In genomic region chr7:28315565-28316420, GRCh38 we compare ENCODE assay signal across 17 cellular contexts.
DNase-seq lines count a peak whose midpoint lies in the region; ATAC-seq, FAIRE-seq and TF ChIP-seq lines count a peak whose summit lies in the region.
"Had no signal": no experiment of that assay in that cellular context is flagged by ENCODE, and none has a peak within 500 bp of the region (broad histone marks: within the 10 kb centered on the region; RNA-seq: fewer than 3 reads in every experiment).

No MANE protein-coding gene starts in this region.

- FAIRE-seq in HepG2 (lab: Jason Lieb, UNC) (no peak), bronchial epithelial cell (lab: Jason Lieb, UNC) (peak; percentile 95)
- FAIRE-seq: GM12892 had no signal

- H3K18ac ChIP-seq in mesendoderm (ENCODE audit: low read length): no peak overlapping the region

- H3K79me2 ChIP-seq in HepG2 (ENCODE audit: insufficient read depth, low read length) (no peaks in the 10 kb centered on the region), mesendoderm (ENCODE audit: control insufficient read depth, insufficient read depth, low read length) (no peaks in the 10 kb centered on the region)

- CTCF ChIA-PET in HepG2 (lab: Yijun Ruan, JAX; ENCODE audit: low intra/inter-chr PET ratio, low total read pairs): no interaction called here

- WGBS in HepG2 (ENCODE audit: low lambda C conversion rate): 6% methylated on average over 16 of the region's 16 CpGs
- 42% methylated on average over 16 of the region's 16 CpGs for WGBS in right lobe of liver (ENCODE audit: insufficient coverage, low coverage, low lambda C conversion rate, missing lambda C conversion rate)
- no CpG with 5 or more reads among the region's 16 CpGs for WGBS in mesendoderm (ENCODE audit: extremely low coverage, insufficient coverage, low lambda C conversion rate)
- WGBS in aorta, 2 donors: 28 to 33% methylated on average over 16 of the region's 16 CpGs

- H3K4me2 ChIP-seq in HepG2 (ENCODE audit: low read depth, low read length) (no peak overlapping the region), mesendoderm (ENCODE audit: low read length) (no peak overlapping the region)

- POLR2A ChIA-PET in HepG2 (lab: Yijun Ruan, JAX): no interaction called here

- H3K27me3 ChIP-seq in HepG2 (ENCODE audit: control insufficient read depth in 1 of 2, insufficient read depth in 2 of 2, low read length in 2 of 2) (peaks cover 1 to 48% of the 10 kb centered on the region in 2 experiments; a peak in 3 of 5 replicates), right lobe of liver (no peaks in the 10 kb centered on the region), bronchial epithelial cell (ENCODE audit: control insufficient read depth, insufficient read depth, low read length) (peaks cover 6% of the 10 kb centered on the region), mesendoderm (ENCODE audit: insufficient read depth, low read length, poor library complexity) (no peaks in the 10 kb centered on the region), aorta (ENCODE audit: control insufficient read depth in 1 of 2, insufficient read depth in 2 of 2, low read length in 1 of 2) (no peaks in the 10 kb centered on the region)
- H3K27me3 ChIP-seq: ovary had no signal

- no peak overlapping the region for H3K56ac ChIP-seq in mesendoderm (ENCODE audit: low read length)

- no TSS peak for BruUV-seq in HepG2 (replicated peaks; lab: Mats Ljungman, UMichigan)

- no peak overlapping the region for H4K8ac ChIP-seq in mesendoderm (ENCODE audit: low read depth, low read length)

- H2AK5ac ChIP-seq in mesendoderm (ENCODE audit: low read length): no peak overlapping the region

- TF ChIP-seq CTCF in HepG2 (CRISPR knock-in tag; IDR thresholded peaks at IDR 0.05) (no peak), right lobe of liver (IDR thresholded peaks at IDR 0.05) (no peak), bronchial epithelial cell (IDR thresholded peaks at IDR 0.05; ENCODE audit: insufficient read depth, low read length, severe bottlenecking) (no peak)

- DNase-seq in HepG2 (ENCODE audit: low spot score) (no peak), right lobe of liver (no peak), bronchial epithelial cell (ENCODE audit: low read depth) (peak; percentile 55), mesendoderm (peak; percentile 68), aorta (no peak), NCI-H2196 treated with DMSO at 0.1 percent for 48 hours (lab: John Stamatoyannopoulos, UW; ENCODE audit: unreplicated experiment) (no peak)
- no peak for DNase-seq in activated naive CD4-positive, alpha-beta T cell (lab: John Stamatoyannopoulos, UW)
- DNase-seq: activated naive CD8-positive, alpha-beta T cell treated with anti-CD3 and anti-CD28 coated beads, Interleukin-2, amount 10 ng/mL, durations not matched to agents 7 days and 5 days; DMS53; heart right ventricle; lower lobe of right lung; NCI-H1417 treated with DMSO at 0.1 percent for 48 hours; ovary; Right ventricle myocardium superior; stimulated activated CD4-positive, alpha-beta T cell treated with anti-CD3 and anti-CD28 coated beads, Interleukin-1b, Interleukin-23, amount 100 ng/mL, for 48 hours had no signal

- no peaks in the 10 kb centered on the region for H3K79me1 ChIP-seq in mesendoderm (ENCODE audit: low read length)

- H2BK120ac ChIP-seq in mesendoderm (ENCODE audit: low read depth, low read length): no peak overlapping the region

- H3K9ac ChIP-seq in HepG2 (ENCODE audit: insufficient read depth, low read depth, low read length) (no peak overlapping the region), mesendoderm (ENCODE audit: low read length) (no peak overlapping the region)

- H3K36me3 ChIP-seq in HepG2 (replicated peaks in 1 of 2; ENCODE audit: control insufficient read depth in 1 of 2, insufficient read depth in 2 of 2, low read length in 2 of 2) (no peaks in the 10 kb centered on the region), right lobe of liver (no peaks in the 10 kb centered on the region), bronchial epithelial cell (ENCODE audit: control insufficient read depth, insufficient read depth, low read length) (no peaks in the 10 kb centered on the region), mesendoderm (ENCODE audit: control insufficient read depth, insufficient read depth, low read length) (no peaks in the 10 kb centered on the region), aorta (ENCODE audit: control insufficient read depth in 1 of 2, insufficient read depth in 2 of 2, low read length in 1 of 2) (no peaks in the 10 kb centered on the region)
- H3K36me3 ChIP-seq: heart right ventricle, lower lobe of right lung, ovary had no signal

- H3K4me1 ChIP-seq in HepG2 (ENCODE audit: insufficient read depth, low read length) (no peaks in the 10 kb centered on the region), right lobe of liver (no peaks in the 10 kb centered on the region), mesendoderm (ENCODE audit: control insufficient read depth, low read depth, low read length) (no peaks in the 10 kb centered on the region), aorta (ENCODE audit: control insufficient read depth in 1 of 2, insufficient read depth in 2 of 2, low read length in 2 of 2) (no peaks in the 10 kb centered on the region)
- H3K4me1 ChIP-seq: lower lobe of right lung had no signal

- in situ Hi-C loops in HepG2 (cut with HindIII; ENCODE audit: extremely low pct_ligation_motif_present, low pct_unique_long_range_greater_than_20kb): no loop called here

- no peaks in the 10 kb centered on the region for H3K9me3 ChIP-seq in HepG2 (ENCODE audit: low read length)
- no peaks in the 10 kb centered on the region for H3K9me3 ChIP-seq in right lobe of liver
- no peaks in the 10 kb centered on the region for H3K9me3 ChIP-seq in aorta (ENCODE audit: control insufficient read depth, low read length)
- H3K9me3 ChIP-seq: heart right ventricle, lower lobe of right lung, ovary had no signal

- no peak overlapping the region for H2AFZ ChIP-seq in HepG2 (ENCODE audit: low read length)

- no peak for TF ChIP-seq RAD21 in HepG2 (CRISPR knock-in tag; IDR thresholded peaks at IDR 0.05)

- H3K4ac ChIP-seq in mesendoderm (ENCODE audit: low read depth, low read length): no peak overlapping the region

- H3K27ac ChIP-seq in HepG2 (ENCODE audit: extremely low read length, insufficient read depth, low read length) (no peak overlapping the region), right lobe of liver (no peak overlapping the region), mesendoderm (ENCODE audit: low read depth, low read length) (no peak overlapping the region), aorta (ENCODE audit: low read depth in 1 of 2, low read length in 2 of 2) (no peak overlapping the region)
- H3K27ac ChIP-seq: heart right ventricle, lower lobe of right lung, ovary had no signal

- H3K4me3 ChIP-seq in HepG2 (replicated peaks in 1 of 3; ENCODE audit: insufficient read depth in 1 of 3, low read depth in 2 of 3, low read length in 3 of 3): no peak overlapping the region
- no peak overlapping the region for H3K4me3 ChIP-seq in right lobe of liver
- no peak overlapping the region for H3K4me3 ChIP-seq in bronchial epithelial cell (ENCODE audit: low read depth, low read length)
- no peak overlapping the region for H3K4me3 ChIP-seq in mesendoderm (ENCODE audit: low read length)
- no peak overlapping the region for H3K4me3 ChIP-seq in aorta (ENCODE audit: low read length in 2 of 2)
- H3K4me3 ChIP-seq: heart right ventricle, lower lobe of right lung, ovary had no signal

- H4K20me1 ChIP-seq in HepG2 (ENCODE audit: insufficient read depth, low read length): no peaks in the 10 kb centered on the region

- TF ChIP-seq EP300 in HepG2 (IDR thresholded peaks at IDR 0.05; ENCODE audit: low read depth in 2 of 2, low read length in 2 of 2) (no peak), HepG2 (CRISPR knock-in tag; IDR thresholded peaks at IDR 0.05; ENCODE audit: borderline replicate concordance) (no peak)

- intact Hi-C loops in HepG2 (cut with micrococcal nuclease; ENCODE audit: unreplicated experiment): no loop called here
- intact Hi-C loops in right lobe of liver (cut with DNase I): no loop called here
- intact Hi-C loops in aorta (cut with DNase I): no loop called here

- no peak overlapping the region for H2BK5ac ChIP-seq in mesendoderm (ENCODE audit: low read length)

- ATAC-seq in HepG2 (no peak), right lobe of liver (no peak), aorta (ENCODE audit: low FRiP score) (peak; percentile 33), GM21367 (IDR thresholded peaks at IDR 0.05; ENCODE audit: unreplicated experiment) (no peak)
- ATAC-seq: heart right ventricle, lower lobe of right lung had no signal

- no peak overlapping the region for H2BK15ac ChIP-seq in mesendoderm (replicated peaks; ENCODE audit: low read depth)

- H4K5ac ChIP-seq in mesendoderm (ENCODE audit: low read length): no peak overlapping the region

- no peak for TF ChIP-seq POLR2A in HepG2 (IDR thresholded peaks at IDR 0.05; ENCODE audit: insufficient read depth in 1 of 2, low read depth in 2 of 2, low read length in 2 of 2)
- no peak for TF ChIP-seq POLR2A in right lobe of liver (IDR thresholded peaks at IDR 0.05)

- no peak overlapping the region for H3K23ac ChIP-seq in mesendoderm (ENCODE audit: low read length)

TF ChIP-seq in HepG2, 621 proteins besides CTCF, POLR2A, EP300 and RAD21:
- peak; percentile 89; the same call in 1 of the 2 replicates for TF ChIP-seq EZH2 (conservative IDR thresholded peaks at IDR 0.05; ENCODE audit: low read depth, low read length)
- TF ChIP-seq, protein P1, sequence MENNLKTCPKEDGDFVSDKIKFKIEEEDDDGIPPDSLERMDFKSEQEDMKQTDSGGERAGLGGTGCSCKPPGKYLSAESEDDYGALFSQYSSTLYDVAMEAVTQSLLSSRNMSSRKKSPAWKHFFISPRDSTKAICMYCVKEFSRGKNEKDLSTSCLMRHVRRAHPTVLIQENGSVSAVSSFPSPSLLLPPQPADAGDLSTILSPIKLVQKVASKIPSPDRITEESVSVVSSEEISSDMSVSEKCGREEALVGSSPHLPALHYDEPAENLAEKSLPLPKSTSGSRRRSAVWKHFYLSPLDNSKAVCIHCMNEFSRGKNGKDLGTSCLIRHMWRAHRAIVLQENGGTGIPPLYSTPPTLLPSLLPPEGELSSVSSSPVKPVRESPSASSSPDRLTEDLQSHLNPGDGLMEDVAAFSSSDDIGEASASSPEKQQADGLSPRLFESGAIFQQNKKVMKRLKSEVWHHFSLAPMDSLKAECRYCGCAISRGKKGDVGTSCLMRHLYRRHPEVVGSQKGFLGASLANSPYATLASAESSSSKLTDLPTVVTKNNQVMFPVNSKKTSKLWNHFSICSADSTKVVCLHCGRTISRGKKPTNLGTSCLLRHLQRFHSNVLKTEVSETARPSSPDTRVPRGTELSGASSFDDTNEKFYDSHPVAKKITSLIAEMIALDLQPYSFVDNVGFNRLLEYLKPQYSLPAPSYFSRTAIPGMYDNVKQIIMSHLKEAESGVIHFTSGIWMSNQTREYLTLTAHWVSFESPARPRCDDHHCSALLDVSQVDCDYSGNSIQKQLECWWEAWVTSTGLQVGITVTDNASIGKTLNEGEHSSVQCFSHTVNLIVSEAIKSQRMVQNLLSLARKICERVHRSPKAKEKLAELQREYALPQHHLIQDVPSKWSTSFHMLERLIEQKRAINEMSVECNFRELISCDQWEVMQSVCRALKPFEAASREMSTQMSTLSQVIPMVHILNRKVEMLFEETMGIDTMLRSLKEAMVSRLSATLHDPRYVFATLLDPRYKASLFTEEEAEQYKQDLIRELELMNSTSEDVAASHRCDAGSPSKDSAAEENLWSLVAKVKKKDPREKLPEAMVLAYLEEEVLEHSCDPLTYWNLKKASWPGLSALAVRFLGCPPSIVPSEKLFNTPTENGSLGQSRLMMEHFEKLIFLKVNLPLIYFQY (CRISPR knock-in tag; IDR thresholded peaks at IDR 0.05; ENCODE audit: borderline replicate concordance): no peak

Comparison
In these comparisons a context has a peak if more than half of its experiments do, and no peak if none do; other contexts are left out.
1. DNase-seq: peak in bronchial epithelial cell (single experiment) and mesendoderm (single experiment); none in HepG2 (single experiment), right lobe of liver (0 of 3), aorta (0 of 2), activated naive CD4-positive, alpha-beta T cell (0 of 4) and NCI-H2196 treated with DMSO at 0.1 percent for 48 hours (single experiment).